1 cellular context compared by ENCODE assay signal in the genomic region with DNA sequence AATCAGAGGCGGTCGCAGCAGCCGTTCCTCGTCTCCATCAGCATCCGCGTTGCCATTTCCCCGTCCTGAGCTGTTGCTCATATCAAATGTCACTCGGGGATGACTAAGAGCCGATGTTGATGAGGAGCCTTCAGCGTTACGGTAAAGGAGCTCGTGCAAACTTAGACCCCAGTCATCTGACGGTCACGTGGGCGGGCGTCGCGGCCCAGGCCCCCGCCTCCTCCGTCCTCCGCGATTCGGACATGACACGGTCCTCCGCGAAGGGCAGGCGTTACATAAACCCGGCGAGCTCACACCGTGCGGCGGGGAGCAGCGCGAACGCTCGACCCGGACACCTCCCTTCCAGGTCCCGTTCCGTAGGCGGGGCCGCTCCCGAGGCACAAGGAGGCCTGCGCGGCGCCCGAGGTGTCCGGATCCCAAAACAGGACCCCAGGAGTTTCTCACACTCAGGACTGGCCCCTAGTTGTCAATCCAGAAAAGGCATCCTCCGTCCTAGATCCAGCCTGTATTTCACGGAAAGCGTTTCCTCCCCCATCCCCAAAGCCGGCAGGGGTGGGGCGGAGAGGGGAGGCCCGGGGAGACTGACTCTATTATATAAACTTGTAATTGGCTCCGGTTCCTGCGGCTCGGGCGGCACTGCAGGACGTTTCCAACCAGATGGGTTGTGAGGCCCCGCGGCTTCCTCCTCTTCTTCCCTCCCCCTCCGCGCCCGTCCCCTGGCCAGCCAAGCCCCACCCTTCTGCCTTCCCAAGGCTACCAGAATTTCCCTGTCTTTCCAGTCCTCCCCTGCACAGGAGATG.
TF ChIP-seq lines count a peak whose summit lies in the region.

No MANE protein-coding gene starts in this region.

TF ChIP-seq in HEK293, 187 proteins besides CTCF, POLR2A, EP300 and RAD21 (continued from another document and continues in another):
- TF ChIP-seq, protein P1, sequence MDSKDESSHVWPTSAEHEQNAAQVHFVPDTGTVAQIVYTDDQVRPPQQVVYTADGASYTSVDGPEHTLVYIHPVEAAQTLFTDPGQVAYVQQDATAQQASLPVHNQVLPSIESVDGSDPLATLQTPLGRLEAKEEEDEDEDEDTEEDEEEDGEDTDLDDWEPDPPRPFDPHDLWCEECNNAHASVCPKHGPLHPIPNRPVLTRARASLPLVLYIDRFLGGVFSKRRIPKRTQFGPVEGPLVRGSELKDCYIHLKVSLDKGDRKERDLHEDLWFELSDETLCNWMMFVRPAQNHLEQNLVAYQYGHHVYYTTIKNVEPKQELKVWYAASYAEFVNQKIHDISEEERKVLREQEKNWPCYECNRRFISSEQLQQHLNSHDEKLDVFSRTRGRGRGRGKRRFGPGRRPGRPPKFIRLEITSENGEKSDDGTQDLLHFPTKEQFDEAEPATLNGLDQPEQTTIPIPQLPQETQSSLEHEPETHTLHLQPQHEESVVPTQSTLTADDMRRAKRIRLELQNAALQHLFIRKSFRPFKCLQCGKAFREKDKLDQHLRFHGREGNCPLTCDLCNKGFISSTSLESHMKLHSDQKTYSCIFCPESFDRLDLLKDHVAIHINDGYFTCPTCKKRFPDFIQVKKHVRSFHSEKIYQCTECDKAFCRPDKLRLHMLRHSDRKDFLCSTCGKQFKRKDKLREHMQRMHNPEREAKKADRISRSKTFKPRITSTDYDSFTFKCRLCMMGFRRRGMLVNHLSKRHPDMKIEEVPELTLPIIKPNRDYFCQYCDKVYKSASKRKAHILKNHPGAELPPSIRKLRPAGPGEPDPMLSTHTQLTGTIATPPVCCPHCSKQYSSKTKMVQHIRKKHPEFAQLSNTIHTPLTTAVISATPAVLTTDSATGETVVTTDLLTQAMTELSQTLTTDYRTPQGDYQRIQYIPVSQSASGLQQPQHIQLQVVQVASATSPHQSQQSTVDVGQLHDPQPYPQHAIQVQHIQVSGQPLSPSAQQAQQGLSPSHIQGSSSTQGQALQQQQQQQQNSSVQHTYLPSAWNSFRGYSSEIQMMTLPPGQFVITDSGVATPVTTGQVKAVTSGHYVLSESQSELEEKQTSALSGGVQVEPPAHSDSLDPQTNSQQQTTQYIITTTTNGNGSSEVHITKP (tag by site-specific recombination; IDR thresholded peaks at IDR 0.05) = 0 out of 2 replicates have a peak, but pooled peaks have one; percentile 38
- TF ChIP-seq ZNF843 (tag by site-specific recombination; IDR thresholded peaks at IDR 0.05) (peak; percentile 63), ZNF335 (tag by site-specific recombination; conservative IDR thresholded peaks at IDR 0.05) (peak; percentile 98), TRIM28 (IDR thresholded peaks at IDR 0.05; ENCODE audit: borderline replicate concordance, low read length) (peak; percentile 56; the same call in 1 of the 2 replicates), ZNF792 (tag by site-specific recombination; IDR thresholded peaks at IDR 0.05) (peak; percentile 39; the same call in 1 of the 2 replicates), YY1 (tag by site-specific recombination; IDR thresholded peaks at IDR 0.05) (peak; percentile 55; the same call in 1 of the 2 replicates), ZNF274 (IDR thresholded peaks at IDR 0.05; ENCODE audit: low read length) (no peak), ZNF274 (tag by site-specific recombination; IDR thresholded peaks at IDR 0.05; ENCODE audit: borderline replicate concordance) (no peak), GFI1B (tag by site-specific recombination; IDR thresholded peaks at IDR 0.05) (no peak), FEZF1 (tag by site-specific recombination; IDR thresholded peaks at IDR 0.05) (peak; percentile 94), HOXA7 (CRISPR knock-in tag; IDR thresholded peaks at IDR 0.05; ENCODE audit: borderline replicate concordance) (no peak), GLIS1 (tag by site-specific recombination; IDR thresholded peaks at IDR 0.05) (peak; percentile 56), ZSCAN23 (tag by site-specific recombination; IDR thresholded peaks at IDR 0.05) (peak; percentile 86; the same call in 1 of the 2 replicates), KLF9 (tag by site-specific recombination; IDR thresholded peaks at IDR 0.05; ENCODE audit: low read depth) (peak; percentile 51; the same call in 1 of the 2 replicates), ZNF837 (tag by site-specific recombination; IDR thresholded peaks at IDR 0.05) (no peak), ZNF521 (tag by site-specific recombination; IDR thresholded peaks at IDR 0.05) (no peak), ZNF660 (tag by site-specific recombination; IDR thresholded peaks at IDR 0.05) (0 out of 2 replicates have a peak, but pooled peaks have one; percentile 26), ZSCAN30 (tag by site-specific recombination; IDR thresholded peaks at IDR 0.05) (peak; percentile 56; the same call in 1 of the 2 replicates), ZNF138 (tag by site-specific recombination; IDR thresholded peaks at IDR 0.05; ENCODE audit: borderline replicate concordance) (no peak), ZNF548 (tag by site-specific recombination; IDR thresholded peaks at IDR 0.05) (no peak), ZNF2 (tag by site-specific recombination; IDR thresholded peaks at IDR 0.05) (peak; percentile 76; the same call in 1 of the 2 replicates), ZXDB (tag by site-specific recombination; IDR thresholded peaks at IDR 0.05) (peak; percentile 82), ZNF501 (tag by site-specific recombination; IDR thresholded peaks at IDR 0.05) (peak; percentile 89), ZNF549 (tag by site-specific recombination; IDR thresholded peaks at IDR 0.05) (no peak), ZIC2 (tag by site-specific recombination; IDR thresholded peaks at IDR 0.05) (peak; percentile 69), ZNF629 (tag by site-specific recombination; IDR thresholded peaks at IDR 0.05) (peak; percentile 77; the same call in 1 of the 2 replicates), ZNF830 (tag by site-specific recombination; IDR thresholded peaks at IDR 0.05; ENCODE audit: low read depth) (no peak), ZBTB7A (tag by site-specific recombination; IDR thresholded peaks at IDR 0.05; ENCODE audit: low read depth) (no peak), MZF1 (tag by site-specific recombination; IDR thresholded peaks at IDR 0.05; ENCODE audit: borderline replicate concordance) (peak; percentile 52; the same call in 1 of the 2 replicates), ZNF585B (tag by site-specific recombination; IDR thresholded peaks at IDR 0.05) (no peak), ZNF514 (tag by site-specific recombination; IDR thresholded peaks at IDR 0.05) (no peak), GLI4 (tag by site-specific recombination; IDR thresholded peaks at IDR 0.05) (0 out of 2 replicates have a peak, but pooled peaks have one; percentile 56), ZFHX2 (tag by site-specific recombination; conservative IDR thresholded peaks at IDR 0.05) (peak; percentile 96), WT1 (tag by site-specific recombination; IDR thresholded peaks at IDR 0.05) (peak; percentile 49; the same call in 1 of the 2 replicates), ZNF169 (tag by site-specific recombination; IDR thresholded peaks at IDR 0.05) (no peak), SP7 (tag by site-specific recombination; IDR thresholded peaks at IDR 0.05) (peak; percentile 89), ZNF416 (tag by site-specific recombination; IDR thresholded peaks at IDR 0.05) (no peak)
- TF ChIP-seq, protein P2, sequence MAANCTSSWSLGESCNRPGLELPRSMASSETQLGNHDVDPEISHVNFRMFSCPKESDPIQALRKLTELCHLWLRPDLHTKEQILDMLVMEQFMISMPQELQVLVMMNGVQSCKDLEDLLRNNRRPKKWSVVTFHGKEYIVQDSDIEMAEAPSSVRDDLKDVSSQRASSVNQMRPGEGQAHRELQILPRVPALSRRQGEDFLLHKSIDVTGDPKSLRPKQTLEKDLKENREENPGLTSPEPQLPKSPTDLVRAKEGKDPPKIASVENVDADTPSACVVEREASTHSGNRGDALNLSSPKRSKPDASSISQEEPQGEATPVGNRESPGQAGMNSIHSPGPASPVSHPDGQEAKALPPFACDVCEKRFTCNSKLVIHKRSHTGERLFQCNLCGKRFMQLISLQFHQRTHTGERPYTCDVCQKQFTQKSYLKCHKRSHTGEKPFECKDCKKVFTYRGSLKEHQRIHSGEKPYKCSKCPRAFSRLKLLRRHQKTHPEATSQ (tag by site-specific recombination; IDR thresholded peaks at IDR 0.05) = peak; percentile 74; the same call in 1 of the 2 replicates
- TF ChIP-seq, protein P3, sequence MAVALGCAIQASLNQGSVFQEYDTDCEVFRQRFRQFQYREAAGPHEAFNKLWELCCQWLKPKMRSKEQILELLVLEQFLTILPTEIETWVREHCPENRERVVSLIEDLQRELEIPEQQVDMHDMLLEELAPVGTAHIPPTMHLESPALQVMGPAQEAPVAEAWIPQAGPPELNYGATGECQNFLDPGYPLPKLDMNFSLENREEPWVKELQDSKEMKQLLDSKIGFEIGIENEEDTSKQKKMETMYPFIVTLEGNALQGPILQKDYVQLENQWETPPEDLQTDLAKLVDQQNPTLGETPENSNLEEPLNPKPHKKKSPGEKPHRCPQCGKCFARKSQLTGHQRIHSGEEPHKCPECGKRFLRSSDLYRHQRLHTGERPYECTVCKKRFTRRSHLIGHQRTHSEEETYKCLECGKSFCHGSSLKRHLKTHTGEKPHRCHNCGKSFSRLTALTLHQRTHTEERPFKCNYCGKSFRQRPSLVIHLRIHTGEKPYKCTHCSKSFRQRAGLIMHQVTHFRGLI (tag by site-specific recombination; IDR thresholded peaks at IDR 0.05) = peak; percentile 79
- TF ChIP-seq, protein P4, sequence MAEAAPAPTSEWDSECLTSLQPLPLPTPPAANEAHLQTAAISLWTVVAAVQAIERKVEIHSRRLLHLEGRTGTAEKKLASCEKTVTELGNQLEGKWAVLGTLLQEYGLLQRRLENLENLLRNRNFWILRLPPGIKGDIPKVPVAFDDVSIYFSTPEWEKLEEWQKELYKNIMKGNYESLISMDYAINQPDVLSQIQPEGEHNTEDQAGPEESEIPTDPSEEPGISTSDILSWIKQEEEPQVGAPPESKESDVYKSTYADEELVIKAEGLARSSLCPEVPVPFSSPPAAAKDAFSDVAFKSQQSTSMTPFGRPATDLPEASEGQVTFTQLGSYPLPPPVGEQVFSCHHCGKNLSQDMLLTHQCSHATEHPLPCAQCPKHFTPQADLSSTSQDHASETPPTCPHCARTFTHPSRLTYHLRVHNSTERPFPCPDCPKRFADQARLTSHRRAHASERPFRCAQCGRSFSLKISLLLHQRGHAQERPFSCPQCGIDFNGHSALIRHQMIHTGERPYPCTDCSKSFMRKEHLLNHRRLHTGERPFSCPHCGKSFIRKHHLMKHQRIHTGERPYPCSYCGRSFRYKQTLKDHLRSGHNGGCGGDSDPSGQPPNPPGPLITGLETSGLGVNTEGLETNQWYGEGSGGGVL (tag by site-specific recombination; IDR thresholded peaks at IDR 0.05) = peak; percentile 60
- TF ChIP-seq, protein P5, sequence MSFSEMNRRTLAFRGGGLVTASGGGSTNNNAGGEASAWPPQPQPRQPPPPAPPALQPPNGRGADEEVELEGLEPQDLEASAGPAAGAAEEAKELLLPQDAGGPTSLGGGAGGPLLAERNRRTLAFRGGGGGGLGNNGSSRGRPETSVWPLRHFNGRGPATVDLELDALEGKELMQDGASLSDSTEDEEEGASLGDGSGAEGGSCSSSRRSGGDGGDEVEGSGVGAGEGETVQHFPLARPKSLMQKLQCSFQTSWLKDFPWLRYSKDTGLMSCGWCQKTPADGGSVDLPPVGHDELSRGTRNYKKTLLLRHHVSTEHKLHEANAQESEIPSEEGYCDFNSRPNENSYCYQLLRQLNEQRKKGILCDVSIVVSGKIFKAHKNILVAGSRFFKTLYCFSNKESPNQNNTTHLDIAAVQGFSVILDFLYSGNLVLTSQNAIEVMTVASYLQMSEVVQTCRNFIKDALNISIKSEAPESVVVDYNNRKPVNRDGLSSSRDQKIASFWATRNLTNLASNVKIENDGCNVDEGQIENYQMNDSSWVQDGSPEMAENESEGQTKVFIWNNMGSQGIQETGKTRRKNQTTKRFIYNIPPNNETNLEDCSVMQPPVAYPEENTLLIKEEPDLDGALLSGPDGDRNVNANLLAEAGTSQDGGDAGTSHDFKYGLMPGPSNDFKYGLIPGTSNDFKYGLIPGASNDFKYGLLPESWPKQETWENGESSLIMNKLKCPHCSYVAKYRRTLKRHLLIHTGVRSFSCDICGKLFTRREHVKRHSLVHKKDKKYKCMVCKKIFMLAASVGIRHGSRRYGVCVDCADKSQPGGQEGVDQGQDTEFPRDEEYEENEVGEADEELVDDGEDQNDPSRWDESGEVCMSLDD (tag by site-specific recombination; IDR thresholded peaks at IDR 0.05) = peak; percentile 66; the same call in 1 of the 2 replicates
- TF ChIP-seq, protein P6, sequence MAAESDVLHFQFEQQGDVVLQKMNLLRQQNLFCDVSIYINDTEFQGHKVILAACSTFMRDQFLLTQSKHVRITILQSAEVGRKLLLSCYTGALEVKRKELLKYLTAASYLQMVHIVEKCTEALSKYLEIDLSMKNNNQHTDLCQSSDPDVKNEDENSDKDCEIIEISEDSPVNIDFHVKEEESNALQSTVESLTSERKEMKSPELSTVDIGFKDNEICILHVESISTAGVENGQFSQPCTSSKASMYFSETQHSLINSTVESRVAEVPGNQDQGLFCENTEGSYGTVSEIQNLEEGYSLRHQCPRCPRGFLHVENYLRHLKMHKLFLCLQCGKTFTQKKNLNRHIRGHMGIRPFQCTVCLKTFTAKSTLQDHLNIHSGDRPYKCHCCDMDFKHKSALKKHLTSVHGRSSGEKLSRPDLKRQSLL (tag by site-specific recombination; IDR thresholded peaks at IDR 0.05) = peak; percentile 34; the same call in 1 of the 2 replicates
- TF ChIP-seq, protein P7, sequence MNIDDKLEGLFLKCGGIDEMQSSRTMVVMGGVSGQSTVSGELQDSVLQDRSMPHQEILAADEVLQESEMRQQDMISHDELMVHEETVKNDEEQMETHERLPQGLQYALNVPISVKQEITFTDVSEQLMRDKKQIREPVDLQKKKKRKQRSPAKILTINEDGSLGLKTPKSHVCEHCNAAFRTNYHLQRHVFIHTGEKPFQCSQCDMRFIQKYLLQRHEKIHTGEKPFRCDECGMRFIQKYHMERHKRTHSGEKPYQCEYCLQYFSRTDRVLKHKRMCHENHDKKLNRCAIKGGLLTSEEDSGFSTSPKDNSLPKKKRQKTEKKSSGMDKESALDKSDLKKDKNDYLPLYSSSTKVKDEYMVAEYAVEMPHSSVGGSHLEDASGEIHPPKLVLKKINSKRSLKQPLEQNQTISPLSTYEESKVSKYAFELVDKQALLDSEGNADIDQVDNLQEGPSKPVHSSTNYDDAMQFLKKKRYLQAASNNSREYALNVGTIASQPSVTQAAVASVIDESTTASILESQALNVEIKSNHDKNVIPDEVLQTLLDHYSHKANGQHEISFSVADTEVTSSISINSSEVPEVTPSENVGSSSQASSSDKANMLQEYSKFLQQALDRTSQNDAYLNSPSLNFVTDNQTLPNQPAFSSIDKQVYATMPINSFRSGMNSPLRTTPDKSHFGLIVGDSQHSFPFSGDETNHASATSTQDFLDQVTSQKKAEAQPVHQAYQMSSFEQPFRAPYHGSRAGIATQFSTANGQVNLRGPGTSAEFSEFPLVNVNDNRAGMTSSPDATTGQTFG (tag by site-specific recombination; IDR thresholded peaks at IDR 0.05; ENCODE audit: borderline replicate concordance) = no peak
- TF ChIP-seq, protein P8, sequence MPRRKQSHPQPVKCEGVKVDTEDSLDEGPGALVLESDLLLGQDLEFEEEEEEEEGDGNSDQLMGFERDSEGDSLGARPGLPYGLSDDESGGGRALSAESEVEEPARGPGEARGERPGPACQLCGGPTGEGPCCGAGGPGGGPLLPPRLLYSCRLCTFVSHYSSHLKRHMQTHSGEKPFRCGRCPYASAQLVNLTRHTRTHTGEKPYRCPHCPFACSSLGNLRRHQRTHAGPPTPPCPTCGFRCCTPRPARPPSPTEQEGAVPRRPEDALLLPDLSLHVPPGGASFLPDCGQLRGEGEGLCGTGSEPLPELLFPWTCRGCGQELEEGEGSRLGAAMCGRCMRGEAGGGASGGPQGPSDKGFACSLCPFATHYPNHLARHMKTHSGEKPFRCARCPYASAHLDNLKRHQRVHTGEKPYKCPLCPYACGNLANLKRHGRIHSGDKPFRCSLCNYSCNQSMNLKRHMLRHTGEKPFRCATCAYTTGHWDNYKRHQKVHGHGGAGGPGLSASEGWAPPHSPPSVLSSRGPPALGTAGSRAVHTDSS (tag by site-specific recombination; IDR thresholded peaks at IDR 0.05) = 0 out of 2 replicates have a peak, but pooled peaks have one; percentile 28
